In the genomic region with DNA sequence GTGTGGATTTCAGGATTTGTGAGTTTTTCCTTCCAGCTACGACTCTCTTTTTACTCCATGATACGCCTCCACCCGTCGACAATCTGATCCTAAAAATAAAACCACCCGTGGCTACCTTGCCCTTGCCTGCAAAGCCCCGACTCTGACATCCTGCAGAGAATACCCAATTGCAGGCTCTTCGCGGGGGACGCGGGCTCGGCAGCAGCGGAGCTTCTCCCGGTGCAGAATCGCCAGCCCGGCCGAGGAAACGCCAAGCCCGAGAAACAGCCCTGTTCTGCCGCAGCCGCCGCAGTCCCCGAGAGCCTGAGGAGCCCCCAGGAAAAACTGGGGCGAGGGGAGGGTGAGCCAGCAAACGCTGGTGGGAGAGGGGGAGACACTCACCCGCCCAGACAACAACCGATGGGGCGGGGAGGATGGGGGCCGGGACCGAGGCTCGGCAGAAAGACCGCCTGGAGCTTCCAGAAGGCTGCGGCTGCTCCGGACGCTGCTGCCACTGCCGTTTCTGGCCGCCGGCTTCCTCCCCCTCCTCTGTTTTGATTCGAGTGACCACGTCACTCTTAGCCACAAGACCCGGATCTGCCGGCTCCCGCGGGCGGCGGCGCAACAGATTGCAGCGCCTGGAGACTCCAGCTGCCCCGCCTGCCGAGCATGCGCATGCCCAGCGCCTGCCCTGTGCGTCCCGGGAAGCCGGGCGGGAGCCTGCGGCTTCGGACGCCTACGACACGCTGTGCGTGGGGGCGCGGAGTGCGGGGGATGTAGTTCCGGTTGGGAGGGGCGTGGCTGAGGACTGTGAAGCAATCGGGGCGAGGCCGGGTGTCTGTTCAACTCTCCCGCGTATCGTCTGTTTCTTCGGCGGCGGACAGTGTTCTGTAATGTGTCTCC, we compare ENCODE assay signal across 8 cellular contexts. TPM values are rescaled to one million over a fixed set of nuclear protein-coding genes. Genes with fewer than 3 reads are reported as not detected.
DNase-seq lines count a peak whose midpoint lies in the region; ATAC-seq and TF ChIP-seq lines count a peak whose summit lies in the region.

TSS of gene SMIM14 (minus strand) at position 508 of the 882 bp plus-strand sequence. CDS start 33,720 bp downstream, outside the sequence.

- H3K36me3 ChIP-seq in kidney epithelial cell (ENCODE audit: control insufficient read depth, insufficient read depth, low read length), result no peaks in the 10 kb centered on the region

- peak; percentile 16 for TF ChIP-seq CTCF in chondrocyte (IDR thresholded peaks at IDR 0.05)
- no peak for TF ChIP-seq CTCF in kidney epithelial cell (IDR thresholded peaks at IDR 0.05; ENCODE audit: insufficient read depth, low read length, poor library complexity, severe bottlenecking)

- no peaks in the 10 kb centered on the region for H3K27me3 Mint-ChIP-seq in chondrocyte (ENCODE audit: low read depth)

- peaks cover 45% of the 10 kb centered on the region for H3K4me1 Mint-ChIP-seq in chondrocyte (ENCODE audit: low read depth)

- ATAC-seq in GM19035 (IDR thresholded peaks at IDR 0.05; ENCODE audit: unreplicated experiment), result peak; percentile 79
- ATAC-seq in HG03342 (IDR thresholded peaks at IDR 0.05; ENCODE audit: unreplicated experiment), result peak; percentile 71

- H3K36me3 Mint-ChIP-seq in chondrocyte (ENCODE audit: low read depth), result no peaks in the 10 kb centered on the region

- H3K4me3 Mint-ChIP-seq in chondrocyte (ENCODE audit: unreplicated experiment), result peak within 1 kb of the TSS; percentile 85

- no peaks in the 10 kb centered on the region for H3K27me3 ChIP-seq in kidney epithelial cell (ENCODE audit: control insufficient read depth, insufficient read depth, low read length)

- peak within 1 kb of the TSS; percentile 93 for H3K4me3 ChIP-seq in kidney epithelial cell (ENCODE audit: low read depth, low read length)

- H3K27ac Mint-ChIP-seq in chondrocyte (ENCODE audit: unreplicated experiment), result peak within 1 kb of the TSS; percentile 98

- DNase-seq in AG20443 (ENCODE audit: low spot score), result peak; percentile 100
- peak; percentile 88 for DNase-seq in NCI-H446 treated with DMSO at 0.1 percent for 48 hours (lab: John Stamatoyannopoulos, UW)
- peak; percentile 82 to 87 for DNase-seq in activated CD4-positive, alpha-beta T cell treated with anti-CD3 and anti-CD28 coated beads for 24 hours (ENCODE audit: low read depth in 2 of 2)
- DNase-seq in chondrocyte (ENCODE audit: low spot score), result peak; percentile 100
- DNase-seq in kidney epithelial cell (ENCODE audit: low read depth), result peak; percentile 92
- peak; percentile 95 for DNase-seq in stimulated activated CD4-positive, alpha-beta T cell treated with anti-CD3 and anti-CD28 coated beads, Interleukin-15, amount 100 ng/mL, for 24 hours

- H3K9me3 Mint-ChIP-seq in chondrocyte (ENCODE audit: low read depth), result no peaks in the 10 kb centered on the region

RNA-seq across cellular contexts. Expression of gene SMIM14, which starts in this region (rescaled TPM):
- 42.6 to 54.2 TPM (median 46.9 TPM) in 3 replicates for total RNA-seq in chondrocyte
- 29.6 and 58.4 TPM in 2 replicates for total RNA-seq in kidney epithelial cell

Comparison
In these comparisons a context has a peak if more than half of its experiments do, and no peak if none do; other contexts are left out.
1. Peak in every context shown above with its lines: DNase-seq, ATAC-seq and H3K4me3 ChIP-seq.